8 cellular contexts compared by ENCODE assay signal in the genomic region with DNA sequence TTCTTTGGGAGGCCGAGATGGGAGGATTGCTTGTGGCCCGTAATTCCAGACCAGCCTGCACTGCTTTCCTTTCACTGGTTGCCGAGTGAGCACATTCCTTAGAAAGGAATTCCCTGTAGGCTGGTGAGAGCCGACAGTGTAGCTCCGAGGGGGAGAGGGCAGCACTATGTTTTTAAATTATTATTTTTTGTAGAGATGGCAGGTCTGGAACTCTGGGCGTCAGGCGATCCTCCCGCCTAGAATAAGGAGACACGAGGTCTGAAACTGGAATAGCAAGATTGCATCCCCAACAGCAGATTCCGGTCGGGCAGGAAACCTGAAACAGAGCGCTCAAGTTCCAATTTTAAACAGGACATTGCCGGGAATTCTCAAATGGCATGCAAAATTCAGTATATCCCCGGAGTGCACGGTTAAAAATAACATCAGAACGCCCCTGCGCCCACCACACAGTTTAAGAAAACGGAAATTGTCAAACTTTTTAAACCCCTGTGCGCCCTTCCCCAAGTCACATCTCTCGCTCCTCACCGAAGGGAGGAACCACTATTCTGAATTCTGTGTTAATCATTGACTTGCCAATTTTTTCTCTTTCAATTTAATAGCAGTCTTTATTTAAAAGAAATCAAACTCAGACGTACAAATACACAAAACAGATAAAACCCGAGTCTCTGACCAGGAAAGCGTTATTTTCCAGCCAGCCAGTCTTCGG. TPM values are rescaled to one million over a fixed set of nuclear protein-coding genes. Genes with fewer than 3 reads are reported as not detected.
A peak's percentile ranks its signal among the peaks of the same experiment; 100 is the strongest.
DNase-seq lines count a peak whose midpoint lies in the region; ATAC-seq and TF ChIP-seq lines count a peak whose summit lies in the region.

No MANE protein-coding gene starts in this region.

- DNase-seq in GDM1 (lab: John Stamatoyannopoulos, UW) (peak; percentile 29), NCI-H82 treated with DMSO at 0.1 percent for 48 hours (lab: John Stamatoyannopoulos, UW; ENCODE audit: unreplicated experiment) (peak; percentile 21), activated T-helper 1 cell treated with Interleukin-2 at 50 U/mL for 16 hours (ENCODE audit: low read depth) (peak; percentile 56), foreskin fibroblast (peak; percentile 77 to 81)

- peak overlapping the region; percentile 91 for H2AFZ ChIP-seq in neuron (ENCODE audit: low read depth, low read length)

- H3K27ac ChIP-seq in urinary bladder (ENCODE audit: low read depth) = peak overlapping the region; percentile 42

- ATAC-seq in HG03045 (IDR thresholded peaks at IDR 0.05; ENCODE audit: unreplicated experiment) (peak; percentile 14), GM19463 (IDR thresholded peaks at IDR 0.05; ENCODE audit: unreplicated experiment) (no peak)

- WGBS in urinary bladder = 1% methylated on average over 25 of the region's 25 CpGs

- H3K27me3 ChIP-seq in neuron (ENCODE audit: insufficient read depth, low read length) = no peaks in the 10 kb centered on the region

- H3K4me3 ChIP-seq in foreskin fibroblast (ENCODE audit: low read depth in 1 of 2, low read length in 2 of 2) (peak overlapping the region; percentile 53 to 59), neuron (ENCODE audit: low read length) (peak overlapping the region; percentile 59), urinary bladder (ENCODE audit: low read depth, low read length) (peak overlapping the region; percentile 45)

- H3K4me1 ChIP-seq in neuron (ENCODE audit: insufficient read depth, low read length) (peaks cover 6% of the 10 kb centered on the region), urinary bladder (ENCODE audit: insufficient read depth) (no peaks in the 10 kb centered on the region)

- H3K36me3 ChIP-seq in neuron (ENCODE audit: insufficient read depth, low read length) (no peaks in the 10 kb centered on the region), urinary bladder (ENCODE audit: insufficient read depth) (no peaks in the 10 kb centered on the region)

- TF ChIP-seq CTCF in foreskin fibroblast (IDR thresholded peaks at IDR 0.05; ENCODE audit: low read depth, low read length) = no peak

- H3K9me3 ChIP-seq in neuron (ENCODE audit: low read length) = no peaks in the 10 kb centered on the region

RNA-seq across cellular contexts. Expression of gene RNU5B-1, which starts 0.6 kb away (rescaled TPM):
- under 0.01 TPM for total RNA-seq in urinary bladder
- not detected for polyA plus RNA-seq in urinary bladder

RNA-seq across cellular contexts. Expression of gene RNU5A-1, which starts 8.0 kb away (rescaled TPM):
- total RNA-seq in urinary bladder = not detected
- polyA plus RNA-seq in urinary bladder = not detected

RNA-seq across cellular contexts. Expression of gene PARP16, which starts 17.2 kb away (rescaled TPM):
- total RNA-seq in urinary bladder = 8.2 TPM
- polyA plus RNA-seq in urinary bladder = 13.4 TPM

Comparison
In these comparisons a context has a peak if more than half of its experiments do, and no peak if none do; other contexts are left out.
1. DNase-seq: peak in every context shown above with its lines; median percentile 79 in foreskin fibroblast; 56 in activated T-helper 1 cell treated with Interleukin-2 at 50 U/mL for 16 hours; 29 in GDM1; 21 in NCI-H82 treated with DMSO at 0.1 percent for 48 hours.